In the genomic region with DNA sequence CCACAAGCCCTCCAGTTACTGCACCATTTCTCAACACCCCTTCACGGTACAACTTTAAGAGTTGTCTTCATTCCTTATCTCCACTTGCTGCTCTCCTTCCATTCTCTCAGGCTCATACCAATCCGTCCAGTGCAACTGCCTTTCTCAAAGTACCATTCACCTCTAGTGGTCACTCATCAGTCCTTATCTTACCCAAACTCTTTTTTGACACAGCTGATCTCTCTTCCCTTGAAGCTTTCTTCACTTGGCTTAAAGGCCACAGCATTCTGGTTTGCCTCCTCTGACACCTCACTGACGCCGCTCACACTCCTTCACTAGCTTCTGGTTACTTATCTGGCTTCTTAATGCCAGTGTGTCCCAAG, we compare ENCODE assay signal across 2 cellular contexts.
TF ChIP-seq lines count a peak whose summit lies in the region.

No MANE protein-coding gene starts in this region.

TF ChIP-seq in SK-N-SH treated with all-trans-retinoic acid at 6 μM for 48 hours, 23 proteins besides CTCF, POLR2A, EP300 and RAD21 (continued from another document):
- TF ChIP-seq TCF4 (CRISPR knock-in tag; IDR thresholded peaks at IDR 0.05; ENCODE audit: borderline replicate concordance), result no peak
- TF ChIP-seq CSDC2 (CRISPR knock-in tag; IDR thresholded peaks at IDR 0.05), result no peak
- TF ChIP-seq ARNTL (CRISPR knock-in tag; IDR thresholded peaks at IDR 0.05; ENCODE audit: borderline replicate concordance, low read depth), result no peak
- no peak for TF ChIP-seq GLIS3 (CRISPR knock-in tag; IDR thresholded peaks at IDR 0.05)
- TF ChIP-seq ZC3H10 (CRISPR knock-in tag; IDR thresholded peaks at IDR 0.05), result no peak
- TF ChIP-seq RARB (CRISPR knock-in tag; IDR thresholded peaks at IDR 0.05), result no peak
- TF ChIP-seq ZNF70 (CRISPR knock-in tag; IDR thresholded peaks at IDR 0.05), result no peak

TF ChIP-seq in SK-N-SH, 30 proteins besides CTCF, POLR2A, EP300 and RAD21 (continued from another document):
- TF ChIP-seq, protein P1, sequence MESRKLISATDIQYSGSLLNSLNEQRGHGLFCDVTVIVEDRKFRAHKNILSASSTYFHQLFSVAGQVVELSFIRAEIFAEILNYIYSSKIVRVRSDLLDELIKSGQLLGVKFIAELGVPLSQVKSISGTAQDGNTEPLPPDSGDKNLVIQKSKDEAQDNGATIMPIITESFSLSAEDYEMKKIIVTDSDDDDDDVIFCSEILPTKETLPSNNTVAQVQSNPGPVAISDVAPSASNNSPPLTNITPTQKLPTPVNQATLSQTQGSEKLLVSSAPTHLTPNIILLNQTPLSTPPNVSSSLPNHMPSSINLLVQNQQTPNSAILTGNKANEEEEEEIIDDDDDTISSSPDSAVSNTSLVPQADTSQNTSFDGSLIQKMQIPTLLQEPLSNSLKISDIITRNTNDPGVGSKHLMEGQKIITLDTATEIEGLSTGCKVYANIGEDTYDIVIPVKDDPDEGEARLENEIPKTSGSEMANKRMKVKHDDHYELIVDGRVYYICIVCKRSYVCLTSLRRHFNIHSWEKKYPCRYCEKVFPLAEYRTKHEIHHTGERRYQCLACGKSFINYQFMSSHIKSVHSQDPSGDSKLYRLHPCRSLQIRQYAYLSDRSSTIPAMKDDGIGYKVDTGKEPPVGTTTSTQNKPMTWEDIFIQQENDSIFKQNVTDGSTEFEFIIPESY (IDR thresholded peaks at IDR 0.05; ENCODE audit: borderline replicate concordance, low read depth), result no peak
- TF ChIP-seq MXI1 (IDR thresholded peaks at IDR 0.05; ENCODE audit: low read depth, low read length), result no peak
- TF ChIP-seq MEF2A (IDR thresholded peaks at IDR 0.05; ENCODE audit: borderline replicate concordance, low read depth), result no peak
- TF ChIP-seq TEAD4 (IDR thresholded peaks at IDR 0.05; ENCODE audit: borderline replicate concordance, insufficient read depth), result no peak
- TF ChIP-seq ELF1 (IDR thresholded peaks at IDR 0.05), result no peak
- no peak for TF ChIP-seq TCF12 (IDR thresholded peaks at IDR 0.05)
- no peak for TF ChIP-seq RCOR1 (IDR thresholded peaks at IDR 0.05; ENCODE audit: low read length)
- TF ChIP-seq, protein P2, sequence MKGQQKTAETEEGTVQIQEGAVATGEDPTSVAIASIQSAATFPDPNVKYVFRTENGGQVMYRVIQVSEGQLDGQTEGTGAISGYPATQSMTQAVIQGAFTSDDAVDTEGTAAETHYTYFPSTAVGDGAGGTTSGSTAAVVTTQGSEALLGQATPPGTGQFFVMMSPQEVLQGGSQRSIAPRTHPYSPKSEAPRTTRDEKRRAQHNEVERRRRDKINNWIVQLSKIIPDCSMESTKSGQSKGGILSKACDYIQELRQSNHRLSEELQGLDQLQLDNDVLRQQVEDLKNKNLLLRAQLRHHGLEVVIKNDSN (IDR thresholded peaks at IDR 0.05; ENCODE audit: borderline replicate concordance, low read depth), result no peak
- TF ChIP-seq NFIC (IDR thresholded peaks at IDR 0.05; ENCODE audit: borderline replicate concordance), result no peak
